8 cellular contexts compared by ENCODE assay signal in the genomic region with DNA sequence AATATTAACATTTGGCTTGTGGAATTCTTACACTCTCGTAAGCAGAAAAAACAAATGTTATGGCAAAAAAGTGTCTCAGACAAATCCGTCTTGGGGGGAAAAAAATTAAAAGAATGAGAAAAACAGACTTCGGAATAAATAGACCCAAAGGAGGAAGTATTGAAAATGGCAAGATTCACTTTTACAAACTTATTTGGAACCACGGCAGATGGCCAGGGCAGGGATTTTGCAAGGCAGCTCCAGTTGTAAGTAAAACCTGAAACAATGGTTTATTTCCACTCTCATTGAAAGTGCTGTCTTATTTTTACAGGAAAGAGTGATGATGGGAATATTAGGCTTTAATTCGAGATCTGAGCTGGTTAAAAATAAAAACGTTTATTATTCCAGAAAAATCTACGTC. TPM values are rescaled to one million over a fixed set of nuclear protein-coding genes. Genes with fewer than 3 reads are reported as not detected.
DNase-seq lines count a peak whose midpoint lies in the region; ATAC-seq and TF ChIP-seq lines count a peak whose summit lies in the region.
"Had no signal": no experiment of that assay in that cellular context is flagged by ENCODE, and none has a peak within 500 bp of the region (broad histone marks: within the 10 kb centered on the region; RNA-seq: fewer than 3 reads in every experiment).

No MANE protein-coding gene starts in this region.

- no peak overlapping the region for H3K4me3 ChIP-seq in SU-DHL-6 (ENCODE audit: insufficient read depth, low read length, poor library complexity, severe bottlenecking)
- H3K4me3 ChIP-seq in foreskin fibroblast (ENCODE audit: low read depth in 1 of 2, low read length in 2 of 2): no peak overlapping the region

- H3K27ac ChIP-seq in SU-DHL-6 (ENCODE audit: low read depth, low read length): no peak overlapping the region

- DNase-seq in HFFc6: no peak
- peak; percentile 14 to 27 for DNase-seq in foreskin fibroblast
- DNase-seq in NCI-H2227 (lab: John Stamatoyannopoulos, UW; ENCODE audit: unreplicated experiment): no peak
- no peak for DNase-seq in GM19240 (ENCODE audit: insufficient read length, low spot score)
- DNase-seq: activated CD4-positive, alpha-beta T cell treated with anti-CD3 and anti-CD28 coated beads for 1 hour had no signal

- peaks cover 10% of the 10 kb centered on the region; the same call in 1 of the 2 replicates for H3K36me3 Mint-ChIP-seq in HFFc6 (ENCODE audit: low read depth)
- peaks cover 5% of the 10 kb centered on the region for H3K36me3 Mint-ChIP-seq in stimulated activated memory B cell treated with anti-CD40 and anti-IgM and Interleukin-4, amounts not matched to agents 10 μg/mL and 1 μg/mL and 100 μg/mL, for 72 hours

- peak overlapping the region; percentile 87 for H3K4me2 ChIP-seq in SU-DHL-6 (ENCODE audit: low read depth, low read length, poor library complexity, severe bottlenecking)

- H3K9me3 ChIP-seq in SU-DHL-6 (ENCODE audit: insufficient read depth, low read length): no peaks in the 10 kb centered on the region

- no peaks in the 10 kb centered on the region for H3K36me3 ChIP-seq in SU-DHL-6 (ENCODE audit: low read length)

- no peaks in the 10 kb centered on the region; the same call in 1 of the 2 replicates for H3K27me3 Mint-ChIP-seq in HFFc6 (ENCODE audit: insufficient read depth)
- no peaks in the 10 kb centered on the region for H3K27me3 Mint-ChIP-seq in stimulated activated memory B cell treated with anti-CD40 and anti-IgM and Interleukin-4, amounts not matched to agents 10 μg/mL and 1 μg/mL and 100 μg/mL, for 72 hours

- no peak for ATAC-seq in stimulated activated memory B cell treated with anti-CD40 and anti-IgM and Interleukin-4, amounts not matched to agents 10 μg/mL and 1 μg/mL and 100 μg/mL, for 72 hours
- ATAC-seq in GM21381 (IDR thresholded peaks at IDR 0.05; ENCODE audit: unreplicated experiment): no peak

- peaks cover 68% of the 10 kb centered on the region for H3K4me1 Mint-ChIP-seq in HFFc6 (ENCODE audit: low read depth)
- H3K4me1 Mint-ChIP-seq in stimulated activated memory B cell treated with anti-CD40 and anti-IgM and Interleukin-4, amounts not matched to agents 10 μg/mL and 1 μg/mL and 100 μg/mL, for 72 hours: peaks cover 15% of the 10 kb centered on the region

- H3K9me2 ChIP-seq in SU-DHL-6 (replicated peaks; ENCODE audit: insufficient read depth, low read length): no peaks in the 10 kb centered on the region

- no peaks in the 10 kb centered on the region for H3K9me3 Mint-ChIP-seq in HFFc6
- H3K9me3 Mint-ChIP-seq in stimulated activated memory B cell treated with anti-CD40 and anti-IgM and Interleukin-4, amounts not matched to agents 10 μg/mL and 1 μg/mL and 100 μg/mL, for 72 hours: no peaks in the 10 kb centered on the region

- no peak overlapping the region for H3K9ac ChIP-seq in SU-DHL-6 (ENCODE audit: low read length)

- peak overlapping the region; percentile 98 for H3K27ac Mint-ChIP-seq in HFFc6
- H3K27ac Mint-ChIP-seq in stimulated activated memory B cell treated with anti-CD40 and anti-IgM and Interleukin-4, amounts not matched to agents 10 μg/mL and 1 μg/mL and 100 μg/mL, for 72 hours: peak overlapping the region; percentile 94

- peak overlapping the region; percentile 85 for H2AFZ ChIP-seq in SU-DHL-6 (ENCODE audit: low read depth, low read length, severe bottlenecking)

- H3K79me2 ChIP-seq in SU-DHL-6 (ENCODE audit: insufficient read depth, low read length): no peaks in the 10 kb centered on the region

- no peaks in the 10 kb centered on the region for H4K20me1 ChIP-seq in SU-DHL-6 (ENCODE audit: low read depth, low read length)

- 0 out of 2 replicates have a peak, but pooled peaks cover 8% of the 10 kb centered on the region for H3F3A ChIP-seq in SU-DHL-6 (ENCODE audit: insufficient read depth)

- TF ChIP-seq CTCF in HFFc6 (IDR thresholded peaks at IDR 0.05) (no peak), SU-DHL-6 (IDR thresholded peaks at IDR 0.05; ENCODE audit: insufficient read depth, low read length, poor library complexity, severe bottlenecking) (no peak), foreskin fibroblast (IDR thresholded peaks at IDR 0.05; ENCODE audit: low read depth, low read length) (no peak)

- H3K27me3 ChIP-seq in SU-DHL-6 (ENCODE audit: low read length): no peaks in the 10 kb centered on the region

- H3K4me3 Mint-ChIP-seq in HFFc6: peak overlapping the region; percentile 88
- H3K4me3 Mint-ChIP-seq in stimulated activated memory B cell treated with anti-CD40 and anti-IgM and Interleukin-4, amounts not matched to agents 10 μg/mL and 1 μg/mL and 100 μg/mL, for 72 hours: peak overlapping the region; percentile 89

RNA-seq across cellular contexts. Expression of a gene that starts 1.5 kb away (rescaled TPM):
- 1 to 10 TPM; 3.0 to 4.6 (median 3.9) TPM for total RNA-seq in HFFc6 (2021; fragmentation: NEBNext Ultra II Directional; extraction: Animal tissue kit (Norgen Biotek cat#: 25700))

Comparison
In these comparisons a context has a peak if more than half of its experiments do, and no peak if none do; other contexts are left out.
1. DNase-seq: peak in foreskin fibroblast (2 of 2); none in HFFc6 (single experiment), NCI-H2227 (single experiment) and GM19240 (single experiment).